In genomic region chr12:120649442-120650248, GRCh38 we compare ENCODE assay signal across 10 cellular contexts. TPM values are rescaled to one million over a fixed set of nuclear protein-coding genes. Genes with fewer than 3 reads are reported as not detected.
DNase-seq lines count a peak whose midpoint lies in the region; ATAC-seq lines count a peak whose summit lies in the region.
"Had no signal": no experiment of that assay in that cellular context is flagged by ENCODE, and none has a peak within 500 bp of the region (broad histone marks: within the 10 kb centered on the region; RNA-seq: fewer than 3 reads in every experiment).

No MANE protein-coding gene starts in this region.

- no peak for ATAC-seq in stimulated activated naive CD8-positive, alpha-beta T cell treated with anti-CD3 and anti-CD28 coated beads, Interleukin-15, Interleukin-2, amounts not matched to agents 100 U/mL and 50 U/mL, for 24 hours
- peak; percentile 7 for ATAC-seq in activated CD8-positive, alpha-beta T cell treated with anti-CD3 and anti-CD28 coated beads, Interleukin-2, amount 10 ng/mL, durations not matched to agents 7 days and 5 days
- ATAC-seq in GM19351 (IDR thresholded peaks at IDR 0.05; ENCODE audit: unreplicated experiment) (no peak), GM18873 (IDR thresholded peaks at IDR 0.05; ENCODE audit: low FRiP score, unreplicated experiment) (no peak)

- peak overlapping the region in 1 of 2 experiments; percentile 78 for H3K4me3 ChIP-seq in mesenchymal stem cell (ENCODE audit: insufficient read depth in 1 of 2, low read depth in 1 of 2, low read length in 2 of 2)

- no peak overlapping the region for H3K27ac Mint-ChIP-seq in stimulated activated naive CD8-positive, alpha-beta T cell treated with anti-CD3 and anti-CD28 coated beads, Interleukin-15, Interleukin-2, amounts not matched to agents 100 ng/mL and 50 ng/mL, for 24 hours
- H3K27ac Mint-ChIP-seq in activated CD8-positive, alpha-beta T cell treated with anti-CD3 and anti-CD28 coated beads, Interleukin-2, amount 10 ng/mL, durations not matched to agents 7 days and 5 days = no peak overlapping the region

- no peak overlapping the region for H4K8ac ChIP-seq in mesenchymal stem cell (ENCODE audit: low read length)

- no peak overlapping the region for H3K4me2 ChIP-seq in mesenchymal stem cell (ENCODE audit: low read length, poor library complexity, severe bottlenecking)

- H3K27ac ChIP-seq in mesenchymal stem cell (ENCODE audit: low read length, poor library complexity, severe bottlenecking) = no peak overlapping the region
- H3K27ac ChIP-seq: right lobe of liver had no signal

- H3K4me1 Mint-ChIP-seq in stimulated activated naive CD8-positive, alpha-beta T cell treated with anti-CD3 and anti-CD28 coated beads, Interleukin-15, Interleukin-2, amounts not matched to agents 100 ng/mL and 50 ng/mL, for 24 hours (ENCODE audit: low read depth) = peaks cover 18% of the 10 kb centered on the region
- peaks cover 14% of the 10 kb centered on the region for H3K4me1 Mint-ChIP-seq in activated CD8-positive, alpha-beta T cell treated with anti-CD3 and anti-CD28 coated beads, Interleukin-2, amount 10 ng/mL, durations not matched to agents 7 days and 5 days (ENCODE audit: low read depth)

- H3K79me1 ChIP-seq in mesenchymal stem cell (replicated peaks; ENCODE audit: low read length, poor library complexity, severe bottlenecking) = no peaks in the 10 kb centered on the region

- H3K18ac ChIP-seq in mesenchymal stem cell (ENCODE audit: low read depth in 1 of 2, low read length in 2 of 2) = no peak overlapping the region

- H3K9me3 Mint-ChIP-seq in stimulated activated naive CD8-positive, alpha-beta T cell treated with anti-CD3 and anti-CD28 coated beads, Interleukin-15, Interleukin-2, amounts not matched to agents 100 ng/mL and 50 ng/mL, for 24 hours = no peaks in the 10 kb centered on the region
- H3K9me3 Mint-ChIP-seq in activated CD8-positive, alpha-beta T cell treated with anti-CD3 and anti-CD28 coated beads, Interleukin-2, amount 10 ng/mL, durations not matched to agents 7 days and 5 days (ENCODE audit: insufficient read depth) = no peaks in the 10 kb centered on the region

- WGBS in mesenchymal stem cell = 56% methylated on average over 32 of the region's 33 CpGs

- no peak overlapping the region for H2BK12ac ChIP-seq in mesenchymal stem cell (ENCODE audit: low read length in 2 of 2)

- no peaks in the 10 kb centered on the region for H3K9me3 ChIP-seq in mesenchymal stem cell (ENCODE audit: control insufficient read depth, low read length)
- H3K9me3 ChIP-seq: right lobe of liver had no signal

- no peaks in the 10 kb centered on the region for H3K36me3 Mint-ChIP-seq in stimulated activated naive CD8-positive, alpha-beta T cell treated with anti-CD3 and anti-CD28 coated beads, Interleukin-15, Interleukin-2, amounts not matched to agents 100 ng/mL and 50 ng/mL, for 24 hours (ENCODE audit: low read depth)
- H3K36me3 Mint-ChIP-seq in activated CD8-positive, alpha-beta T cell treated with anti-CD3 and anti-CD28 coated beads, Interleukin-2, amount 10 ng/mL, durations not matched to agents 7 days and 5 days (ENCODE audit: low read depth) = no peaks in the 10 kb centered on the region

- no peak overlapping the region for H4K91ac ChIP-seq in mesenchymal stem cell (ENCODE audit: low read length)

- no peak overlapping the region for H3K23ac ChIP-seq in mesenchymal stem cell (ENCODE audit: low read length in 2 of 2)

- H3K36me3 ChIP-seq in mesenchymal stem cell (ENCODE audit: control insufficient read depth in 1 of 2, insufficient read depth in 2 of 2, low read depth in 1 of 2, low read length in 2 of 2) = no peaks in the 10 kb centered on the region
- H3K36me3 ChIP-seq: right lobe of liver had no signal

- no peak overlapping the region for H2AFZ ChIP-seq in mesenchymal stem cell (ENCODE audit: low read depth, low read length)

- no peak overlapping the region for H2BK5ac ChIP-seq in mesenchymal stem cell (ENCODE audit: low read depth, low read length, poor library complexity, severe bottlenecking)

- peaks cover 63% of the 10 kb centered on the region for H3K27me3 Mint-ChIP-seq in stimulated activated naive CD8-positive, alpha-beta T cell treated with anti-CD3 and anti-CD28 coated beads, Interleukin-15, Interleukin-2, amounts not matched to agents 100 ng/mL and 50 ng/mL, for 24 hours
- peaks cover 54% of the 10 kb centered on the region for H3K27me3 Mint-ChIP-seq in activated CD8-positive, alpha-beta T cell treated with anti-CD3 and anti-CD28 coated beads, Interleukin-2, amount 10 ng/mL, durations not matched to agents 7 days and 5 days (ENCODE audit: low read depth)

- H3K14ac ChIP-seq in mesenchymal stem cell (ENCODE audit: low read length in 2 of 2) = no peak overlapping the region

- H3K4ac ChIP-seq in mesenchymal stem cell (ENCODE audit: low read depth in 1 of 2, low read length in 2 of 2) = no peak overlapping the region

- H3K27me3 ChIP-seq in mesenchymal stem cell (ENCODE audit: control insufficient read depth in 1 of 2, insufficient read depth in 1 of 2, low read length in 2 of 2) = peaks cover 60 to 70% of the 10 kb centered on the region in 2 experiments
- H3K27me3 ChIP-seq: right lobe of liver had no signal

- POLR2A ChIA-PET in activated CD8-positive, alpha-beta T cell treated with anti-CD3 and anti-CD28 coated beads, Interleukin-2, amount 10 ng/mL, durations not matched to agents 7 days and 5 days (lab: Charles Lee) = interaction anchor here (0.7 kb wide), 1 partner anchor 37 kb away, joined by 3 read pairs; the partner anchor contains the start of gene MLEC

- H2AK5ac ChIP-seq in mesenchymal stem cell (ENCODE audit: low read length, severe bottlenecking) = no peak overlapping the region

- no peak overlapping the region for H2BK15ac ChIP-seq in mesenchymal stem cell (ENCODE audit: low read depth, poor library complexity, severe bottlenecking)

- no peak for DNase-seq in stimulated activated naive CD8-positive, alpha-beta T cell treated with anti-CD3 and anti-CD28 coated beads, Interleukin-15, Interleukin-2, amounts not matched to agents 100 U/mL and 50 U/mL, for 24 hours
- DNase-seq in activated CD8-positive, alpha-beta T cell treated with anti-CD3 and anti-CD28 coated beads, Interleukin-2, amount 10 ng/mL, durations not matched to agents 7 days and 5 days = no peak
- no peak for DNase-seq in mesenchymal stem cell
- no peak for DNase-seq in stimulated activated CD8-positive, alpha-beta memory T cell treated with anti-CD3 and anti-CD28 coated beads, Interleukin-4, amount 100 ng/mL, for 48 hours
- no peak for DNase-seq in T-helper 9 cell

- H2BK120ac ChIP-seq in mesenchymal stem cell (ENCODE audit: low read depth, low read length) = no peak overlapping the region

- H3K4me3 Mint-ChIP-seq in stimulated activated naive CD8-positive, alpha-beta T cell treated with anti-CD3 and anti-CD28 coated beads, Interleukin-15, Interleukin-2, amounts not matched to agents 100 ng/mL and 50 ng/mL, for 24 hours = peak overlapping the region; percentile 43
- H3K4me3 Mint-ChIP-seq in activated CD8-positive, alpha-beta T cell treated with anti-CD3 and anti-CD28 coated beads, Interleukin-2, amount 10 ng/mL, durations not matched to agents 7 days and 5 days = peak overlapping the region; percentile 57

- peak overlapping the region; percentile 81 for H3K9ac ChIP-seq in mesenchymal stem cell (ENCODE audit: low read length)

- peaks cover 2% of the 10 kb centered on the region for H3K4me1 ChIP-seq in mesenchymal stem cell (ENCODE audit: control insufficient read depth, insufficient read depth, low read depth, low read length)
- H3K4me1 ChIP-seq: right lobe of liver had no signal

- CTCF ChIA-PET in activated CD8-positive, alpha-beta T cell treated with anti-CD3 and anti-CD28 coated beads, Interleukin-2, amount 10 ng/mL, durations not matched to agents 7 days and 5 days (lab: Charles Lee) = interaction anchor here (0.6 to 6.9 kb wide), 51 partner anchors 8 to 364 kb away, joined by 3 to 121 read pairs (median 4); partner anchors contain the start of genes ACADS, CABP1, MLEC and PLA2G1B

RNA-seq across cellular contexts. Expression of gene CABP1, which starts 9.2 kb away (rescaled TPM):
- total RNA-seq in activated CD8-positive, alpha-beta T cell treated with anti-CD3 and anti-CD28 coated beads, Interleukin-2, amount 10 ng/mL, durations not matched to agents 7 days and 5 days = under 1 TPM in 1 of 2 experiments, not detected in 1; 0.34 TPM
- polyA plus RNA-seq in mesenchymal stem cell (2013, experiment 1 of 2) = not detected
- polyA plus RNA-seq in mesenchymal stem cell (2013, experiment 2 of 2) = not detected
- total RNA-seq: M059J had no signal

RNA-seq across cellular contexts. Expression of gene MLEC, which starts 37.3 kb away (rescaled TPM):
- total RNA-seq in activated CD8-positive, alpha-beta T cell treated with anti-CD3 and anti-CD28 coated beads, Interleukin-2, amount 10 ng/mL, durations not matched to agents 7 days and 5 days = 100 to 1,000 TPM in 1 of 2 experiments, 10 to 100 TPM in 1; 95.0 to 102 TPM
- 87.1 TPM for polyA plus RNA-seq in mesenchymal stem cell (2013, experiment 1 of 2)
- 87.6 TPM for polyA plus RNA-seq in mesenchymal stem cell (2013, experiment 2 of 2)
